In genomic region chr5:81787843-81788242, GRCh38 we compare ENCODE assay signal across 8 cellular contexts. TPM values are rescaled to one million over a fixed set of nuclear protein-coding genes. Genes with fewer than 3 reads are reported as not detected.
A peak's percentile ranks its signal among the peaks of the same experiment; 100 is the strongest.
DNase-seq lines count a peak whose midpoint lies in the region; ATAC-seq and TF ChIP-seq lines count a peak whose summit lies in the region.

No MANE protein-coding gene starts in this region.

- H3K4me3 ChIP-seq in IMR-90 (ENCODE audit: insufficient read depth, low read depth, low read length) (no peak overlapping the region), adipocyte (ENCODE audit: low read length) (peak overlapping the region; percentile 47)

- H3K4me2 ChIP-seq in IMR-90 (ENCODE audit: low read depth, low read length) = peak overlapping the region; percentile 83

- 0 out of 2 replicates have a peak overlapping the region, but pooled peaks have one; percentile 34 for H3K23ac ChIP-seq in IMR-90 (ENCODE audit: low read depth, low read length)

- H3K4ac ChIP-seq in IMR-90 (ENCODE audit: low read depth, low read length) = peak overlapping the region; percentile 75

- peak overlapping the region; percentile 57 for H3K14ac ChIP-seq in IMR-90 (replicated peaks; ENCODE audit: low read depth, low read length)

- H2BK120ac ChIP-seq in IMR-90 (ENCODE audit: low read depth, low read length) = peak overlapping the region; percentile 90

- no peak overlapping the region for H2BK5ac ChIP-seq in IMR-90 (ENCODE audit: low read depth, low read length, poor library complexity, severe bottlenecking)

- H3K9me1 ChIP-seq in IMR-90 (ENCODE audit: insufficient read depth, low read length) = peaks cover 2% of the 10 kb centered on the region; the same call in 1 of the 2 replicates

- H3K36me3 ChIP-seq in IMR-90 (ENCODE audit: control insufficient read depth, insufficient read depth, low read length) = no peaks in the 10 kb centered on the region
- no peaks in the 10 kb centered on the region for H3K36me3 ChIP-seq in adipocyte (ENCODE audit: control insufficient read depth, insufficient read depth, low read length, severe bottlenecking)

- BruUV-seq in IMR-90 (replicated peaks; lab: Mats Ljungman, UMichigan) = no TSS peak

- ATAC-seq in IMR-90 (ENCODE audit: low read depth) (peak; percentile 71), GM18520 (IDR thresholded peaks at IDR 0.05; ENCODE audit: unreplicated experiment) (no peak), GM18873 (IDR thresholded peaks at IDR 0.05; ENCODE audit: low FRiP score, unreplicated experiment) (no peak), HG03439 (IDR thresholded peaks at IDR 0.05; ENCODE audit: unreplicated experiment) (no peak)

- H4K20me1 ChIP-seq in IMR-90 (ENCODE audit: insufficient read depth, low read length) = no peaks in the 10 kb centered on the region

- no peak for TF ChIP-seq CTCF in IMR-90 (conservative IDR thresholded peaks at IDR 0.05; ENCODE audit: low read depth, low read length)

- TF ChIP-seq POLR2A in IMR-90 (IDR thresholded peaks at IDR 0.05; ENCODE audit: low read depth, low read length) = no peak

- no peak overlapping the region for H3K18ac ChIP-seq in IMR-90 (ENCODE audit: low read depth, low read length)

- H2AK5ac ChIP-seq in IMR-90 (ENCODE audit: low read depth, low read length) = no peak overlapping the region

- H4K91ac ChIP-seq in IMR-90 (ENCODE audit: insufficient read depth, low read depth, low read length) = peak overlapping the region; percentile 88; the same call in 1 of the 2 replicates

- no peaks in the 10 kb centered on the region for H3K27me3 ChIP-seq in IMR-90 (ENCODE audit: control insufficient read depth, insufficient read depth, low read length)
- H3K27me3 ChIP-seq in adipocyte (replicated peaks; ENCODE audit: control insufficient read depth, insufficient read depth, low read length) = no peaks in the 10 kb centered on the region

- H3K9me3 ChIP-seq in IMR-90 (ENCODE audit: control insufficient read depth, insufficient read depth, low read length) (no peaks in the 10 kb centered on the region), adipocyte (ENCODE audit: control insufficient read depth, low read length) (no peaks in the 10 kb centered on the region)

- H3K27ac ChIP-seq in IMR-90 (ENCODE audit: insufficient read depth, low read length) = peak overlapping the region; percentile 55; the same call in 1 of the 2 replicates

- dilution Hi-C loops in IMR-90 (cut with HindIII; ENCODE audit: low sequenced_read_pairs, unreplicated experiment) = no loop called here

- peak overlapping the region; percentile 52; the same call in 1 of the 2 replicates for H4K5ac ChIP-seq in IMR-90 (ENCODE audit: low read depth, low read length)

- no peaks in the 10 kb centered on the region for H3K79me1 ChIP-seq in IMR-90 (ENCODE audit: low read depth in 1 of 2, low read length in 2 of 2)

- H2BK20ac ChIP-seq in IMR-90 (ENCODE audit: low read depth, low read length) = peak overlapping the region; percentile 64

- peak overlapping the region; percentile 47 for H2AFZ ChIP-seq in IMR-90 (replicated peaks; ENCODE audit: low read length, poor library complexity)

- CTCF ChIA-PET in IMR-90 (lab: Yijun Ruan, JAX) = no interaction called here

- H4K8ac ChIP-seq in IMR-90 (ENCODE audit: low read depth in 2 of 2, low read length in 2 of 2) = peak overlapping the region in 1 of 2 experiments; percentile 78; a peak in 2 of 4 replicates

- peak overlapping the region; percentile 38; the same call in 1 of the 2 replicates for H3K56ac ChIP-seq in IMR-90 (ENCODE audit: extremely low read depth, insufficient read depth, low read length)

- intact Hi-C loops in IMR-90 (cut with micrococcal nuclease) = loop anchor here (1.0 kb wide), 2 partner anchors 37 to 63 kb away; partner anchors contain the start of gene SSBP2

- H2AK9ac ChIP-seq in IMR-90 (replicated peaks; ENCODE audit: low read depth, low read length, poor library complexity) = no peak overlapping the region

- peaks cover 12% of the 10 kb centered on the region for H3K4me1 ChIP-seq in IMR-90 (ENCODE audit: control insufficient read depth, insufficient read depth, low read length)
- H3K4me1 ChIP-seq in adipocyte (ENCODE audit: control insufficient read depth, insufficient read depth, low read length) = peaks cover 36% of the 10 kb centered on the region

- POLR2A ChIA-PET in IMR-90 (lab: Charles Lee; ENCODE audit: unreplicated experiment) = no interaction called here

- DNase-seq in IMR-90 (peak; percentile 80), adipocyte (ENCODE audit: low read depth) (peak; percentile 79), iPS DF 19.7 (ENCODE audit: low read depth, low spot score) (peak; percentile 28), stromal cell of bone marrow (ENCODE audit: low read depth) (peak; percentile 81), NCI-H2196 treated with DMSO at 0.1 percent for 48 hours (lab: John Stamatoyannopoulos, UW; ENCODE audit: unreplicated experiment) (no peak)

- in situ Hi-C loops in IMR-90 (cut with MboI; ENCODE audit: low sequenced_read_pairs) = loop anchor here (5.0 kb wide), 1 partner anchor 59 kb away; no protein-coding TSS in a partner anchor

- H3K9ac ChIP-seq in IMR-90 (ENCODE audit: low read depth, low read length) (no peak overlapping the region), adipocyte (ENCODE audit: low read length) (peak overlapping the region; percentile 80)

- no CpG with 5 or more reads among the region's 3 CpGs for WGBS in IMR-90 (ENCODE audit: extremely low coverage in 2 of 2, insufficient read length in 1 of 2), 2 experiments

- no peak for TF ChIP-seq RAD21 in IMR-90 (IDR thresholded peaks at IDR 0.05; ENCODE audit: low read length)

- H2BK15ac ChIP-seq in IMR-90 (ENCODE audit: low read depth, low read length) = peak overlapping the region; percentile 75; the same call in 2 of the 3 replicates

TF ChIP-seq in IMR-90, 13 proteins besides CTCF, POLR2A, EP300 and RAD21:
- no peak for TF ChIP-seq USF2 (IDR thresholded peaks at IDR 0.05; ENCODE audit: low read depth, low read length)
- peak; percentile 59; the same call in 1 of the 2 replicates for TF ChIP-seq CEBPB (IDR thresholded peaks at IDR 0.05; ENCODE audit: low read depth, low read length)

RNA-seq across cellular contexts. Expression of gene SSBP2, which starts 36.9 kb away (rescaled TPM):
- total RNA-seq in IMR-90 (2012; rRNA removed) = 33.6 and 42.7 TPM in 2 replicates
- polyA plus RNA-seq in IMR-90 (2012; rRNA removed) = 35.0 and 38.4 TPM in 2 replicates
- 14.1 and 16.7 TPM in 2 replicates for polyA plus RNA-seq in IMR-90 (2012; cell fraction: cytosol; rRNA removed)
- 15.5 and 49.1 TPM in 2 replicates for polyA plus RNA-seq in IMR-90 (2012; cell fraction: nucleus; rRNA removed; ENCODE audit: low replicate concordance)
